Comparison of ENCODE assay signal across 17 cellular contexts in the genomic region with DNA sequence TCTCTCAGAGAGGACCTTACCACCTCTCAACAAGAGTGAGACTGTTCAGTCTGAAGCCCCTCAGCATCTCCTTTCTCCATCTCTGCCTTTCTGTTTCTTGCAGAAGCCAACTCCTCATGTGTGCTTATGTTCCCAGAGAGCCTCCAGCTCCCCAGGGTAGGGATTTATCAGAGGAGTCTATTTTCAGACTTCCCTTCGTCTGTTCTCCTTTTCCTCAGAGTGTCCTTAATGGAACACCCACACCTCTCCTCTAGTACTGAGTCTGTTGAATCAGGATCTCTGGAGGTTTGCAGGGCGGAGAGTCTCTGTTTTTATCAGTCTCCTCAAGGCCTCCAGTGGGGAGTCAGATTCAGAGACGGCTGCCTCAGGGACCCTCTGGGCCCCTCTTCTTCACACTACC.
"Had no signal": no experiment of that assay in that cellular context is flagged by ENCODE, and none has a peak within 500 bp of the region (broad histone marks: within the 10 kb centered on the region; RNA-seq: fewer than 3 reads in every experiment).

No MANE protein-coding gene starts in this region.

- H3K9me3 ChIP-seq: esophagus squamous epithelium, gastroesophageal sphincter, pancreas, right lobe of liver, thoracic aorta, transverse colon had no signal

- H3K4me1 ChIP-seq: esophagus squamous epithelium, gastroesophageal sphincter, pancreas, right lobe of liver, transverse colon had no signal

- ATAC-seq: effector memory CD8-positive, alpha-beta T cell; gastroesophageal sphincter; left colon; natural killer cell; pancreas; right lobe of liver; stimulated activated memory B cell treated with anti-CD40 and anti-IgM and Interleukin-4, amounts not matched to agents 10 μg/mL and 1 μg/mL and 100 μg/mL, for 72 hours; stimulated activated naive CD8-positive, alpha-beta T cell treated with anti-CD3 and anti-CD28 coated beads, Interleukin-15, amount 100 ng/mL, for 72 hours had no signal

- H3K4me3 Mint-ChIP-seq: central memory CD8-positive, alpha-beta T cell; effector memory CD8-positive, alpha-beta T cell; natural killer cell; neural crest cell; stimulated activated memory B cell treated with anti-CD40 and anti-IgM and Interleukin-4, amounts not matched to agents 10 μg/mL and 1 μg/mL and 100 μg/mL, for 72 hours; stimulated activated naive CD8-positive, alpha-beta T cell treated with anti-CD3 and anti-CD28 coated beads, Interleukin-15, amount 100 ng/mL, for 72 hours had no signal

- H3K36me3 ChIP-seq: esophagus squamous epithelium, gastroesophageal sphincter, pancreas, right lobe of liver, thoracic aorta, transverse colon had no signal

- FAIRE-seq: pancreas had no signal

- H3K27ac ChIP-seq: esophagus squamous epithelium, gastroesophageal sphincter, pancreas, right lobe of liver, thoracic aorta, transverse colon had no signal

- H3K9me3 Mint-ChIP-seq: central memory CD8-positive, alpha-beta T cell; effector memory CD8-positive, alpha-beta T cell; natural killer cell; neural crest cell; stimulated activated memory B cell treated with anti-CD40 and anti-IgM and Interleukin-4, amounts not matched to agents 10 μg/mL and 1 μg/mL and 100 μg/mL, for 72 hours; stimulated activated naive CD8-positive, alpha-beta T cell treated with anti-CD3 and anti-CD28 coated beads, Interleukin-15, amount 100 ng/mL, for 72 hours had no signal

- H3K4me3 ChIP-seq: esophagus squamous epithelium, gastroesophageal sphincter, pancreas, right lobe of liver, thoracic aorta, transverse colon had no signal

- H3K27ac Mint-ChIP-seq: effector memory CD8-positive, alpha-beta T cell; natural killer cell; progenitor cell of endocrine pancreas; stimulated activated memory B cell treated with anti-CD40 and anti-IgM and Interleukin-4, amounts not matched to agents 10 μg/mL and 1 μg/mL and 100 μg/mL, for 72 hours; stimulated activated naive CD8-positive, alpha-beta T cell treated with anti-CD3 and anti-CD28 coated beads, Interleukin-15, amount 100 ng/mL, for 72 hours had no signal

- H3K36me3 Mint-ChIP-seq: natural killer cell; stimulated activated memory B cell treated with anti-CD40 and anti-IgM and Interleukin-4, amounts not matched to agents 10 μg/mL and 1 μg/mL and 100 μg/mL, for 72 hours had no signal

- H3K27me3 ChIP-seq: esophagus squamous epithelium, gastroesophageal sphincter, pancreas, right lobe of liver had no signal

- H3K4me1 Mint-ChIP-seq: central memory CD8-positive, alpha-beta T cell; natural killer cell; neural crest cell; stimulated activated memory B cell treated with anti-CD40 and anti-IgM and Interleukin-4, amounts not matched to agents 10 μg/mL and 1 μg/mL and 100 μg/mL, for 72 hours; stimulated activated naive CD8-positive, alpha-beta T cell treated with anti-CD3 and anti-CD28 coated beads, Interleukin-15, amount 100 ng/mL, for 72 hours had no signal

- DNase-seq: effector memory CD8-positive, alpha-beta T cell; esophagus squamous epithelium; hippocampal formation; left colon; natural killer cell; pancreas; right lobe of liver; stimulated activated CD4-positive, alpha-beta T cell treated with anti-CD3 and anti-CD28 coated beads, Interleukin-4, amount 100 ng/mL, for 1 hour; stimulated activated CD8-positive, alpha-beta memory T cell treated with anti-CD3 and anti-CD28 coated beads, Interleukin-4, amount 100 ng/mL, for 48 hours; stimulated activated naive CD8-positive, alpha-beta T cell treated with anti-CD3 and anti-CD28 coated beads, Interleukin-15, amount 100 ng/mL, for 72 hours; transverse colon had no signal
